In the genomic region with DNA sequence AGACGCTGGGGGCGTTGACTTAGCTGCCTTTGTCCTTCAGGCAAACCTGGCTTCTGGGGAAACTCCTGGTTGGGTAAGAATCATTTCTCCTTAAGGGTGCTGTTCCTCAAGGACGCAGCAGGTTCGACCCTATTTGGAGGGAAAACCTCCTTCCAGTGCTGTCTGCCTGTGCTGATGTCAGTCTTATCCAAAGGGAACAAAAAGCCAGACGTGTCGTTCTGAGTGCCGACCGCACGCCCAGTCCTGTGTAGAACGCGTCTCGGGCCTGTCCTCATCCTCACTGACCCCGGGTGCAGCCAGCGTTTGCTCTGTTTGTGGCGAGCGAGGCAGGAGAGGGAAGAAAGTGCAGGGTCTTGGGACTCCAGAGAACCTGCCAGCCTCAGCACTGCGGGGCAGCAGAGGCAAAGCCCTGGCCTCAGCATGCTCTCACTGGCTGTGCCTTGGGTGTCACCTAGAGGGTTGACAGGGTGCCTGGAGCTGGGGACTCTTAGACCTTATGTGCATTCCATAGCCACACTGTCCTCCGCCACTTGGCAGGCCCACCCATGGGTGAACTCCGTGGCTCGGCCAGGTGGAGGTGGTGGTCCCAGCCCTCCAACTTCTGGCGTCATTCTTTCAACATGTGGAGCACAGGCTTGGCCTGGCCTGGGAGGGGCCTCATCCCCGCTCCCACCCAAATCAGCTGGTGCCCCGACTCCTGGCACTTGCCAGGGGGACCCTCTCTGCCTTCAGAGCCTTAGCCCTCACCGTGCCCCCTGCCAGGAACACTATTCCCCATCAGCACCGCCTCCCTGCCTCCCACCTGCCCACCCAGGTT, we compare ENCODE assay signal across 8 cellular contexts. TPM values are rescaled to one million over a fixed set of nuclear protein-coding genes. Genes with fewer than 3 reads are reported as not detected.
DNase-seq lines count a peak whose midpoint lies in the region; ATAC-seq and TF ChIP-seq lines count a peak whose summit lies in the region.

No MANE protein-coding gene starts in this region.

- DNase-seq in Right ventricle myocardium inferior (ENCODE audit: missing footprints) (no peak), left cardiac atrium (no peak), type B pancreatic cell (ENCODE audit: extremely low spot score, unreplicated experiment) (no peak), A673 (ENCODE audit: low spot score) (no peak)
- no peak for DNase-seq in T-helper 2 cell treated with Interferon-gamma antibody and Interleukin-4, amounts not matched to agents 5 μg/mL and 100 μg/mL, for 36 hours (ENCODE audit: low spot score)

- peaks cover 41% of the 10 kb centered on the region for H3K4me1 Mint-ChIP-seq in T-helper 2 cell treated with Interferon-gamma antibody and Interleukin-4, amounts not matched to agents 5 μg/mL and 100 μg/mL, for 36 hours (ENCODE audit: low read depth)
- peaks cover 23% of the 10 kb centered on the region for H3K4me1 Mint-ChIP-seq in type B pancreatic cell (ENCODE audit: unreplicated experiment)

- CTCF ChIA-PET in A673 (lab: Charles Lee), result no interaction called here

- H3K36me3 Mint-ChIP-seq in T-helper 2 cell treated with Interferon-gamma antibody and Interleukin-4, amounts not matched to agents 5 μg/mL and 100 μg/mL, for 36 hours (ENCODE audit: low read depth), result peaks cover 22% of the 10 kb centered on the region
- H3K36me3 Mint-ChIP-seq in type B pancreatic cell, result peaks cover 5% of the 10 kb centered on the region

- H3K9me3 Mint-ChIP-seq in T-helper 2 cell treated with Interferon-gamma antibody and Interleukin-4, amounts not matched to agents 5 μg/mL and 100 μg/mL, for 36 hours, result no peaks in the 10 kb centered on the region
- no peaks in the 10 kb centered on the region for H3K9me3 Mint-ChIP-seq in type B pancreatic cell

- TF ChIP-seq CTCF in type B pancreatic cell (conservative IDR thresholded peaks at IDR 0.05) (no peak), A673 (conservative IDR thresholded peaks at IDR 0.05; ENCODE audit: low read depth, low read length) (no peak)

- intact Hi-C loops in Right ventricle myocardium inferior (cut with DNase I), result loop anchor here (5.0 kb wide), 1 partner anchor 38 kb away; no protein-coding TSS in a partner anchor
- intact Hi-C loops in left cardiac atrium (cut with DNase I), result no loop called here
- intact Hi-C loops in A673 (cut with micrococcal nuclease; ENCODE audit: unreplicated experiment), result no loop called here

- H3K27me3 ChIP-seq in layer of hippocampus (ENCODE audit: control insufficient read depth, insufficient read depth, low read length) (no peaks in the 10 kb centered on the region), A673 (replicated peaks; ENCODE audit: insufficient read depth, low read depth, low read length, poor library complexity) (no peaks in the 10 kb centered on the region)

- no peaks in the 10 kb centered on the region for H3K27me3 Mint-ChIP-seq in T-helper 2 cell treated with Interferon-gamma antibody and Interleukin-4, amounts not matched to agents 5 μg/mL and 100 μg/mL, for 36 hours (ENCODE audit: low read depth)
- H3K27me3 Mint-ChIP-seq in type B pancreatic cell, result no peaks in the 10 kb centered on the region

- H3K36me3 ChIP-seq in A673 (ENCODE audit: insufficient read depth, low read length, poor library complexity, severe bottlenecking), result peaks cover 26% of the 10 kb centered on the region

- no TSS peak for BruUV-seq in A673 (replicated peaks; lab: Mats Ljungman, UMichigan)

- H3K27ac Mint-ChIP-seq in T-helper 2 cell treated with Interferon-gamma antibody and Interleukin-4, amounts not matched to agents 5 μg/mL and 100 μg/mL, for 36 hours, result peak overlapping the region; percentile 68
- H3K27ac Mint-ChIP-seq in type B pancreatic cell, result peak overlapping the region; percentile 70

- H3K4me1 ChIP-seq in A673 (ENCODE audit: insufficient read depth, low read length, poor library complexity, severe bottlenecking), result peaks cover 3% of the 10 kb centered on the region

- no peak overlapping the region for H3K4me3 ChIP-seq in A673 (ENCODE audit: low read depth, low read length, poor library complexity, severe bottlenecking)

- H3K27ac ChIP-seq in layer of hippocampus (ENCODE audit: low read depth, low read length), result peak overlapping the region; percentile 32
- no peak overlapping the region for H3K27ac ChIP-seq in A673 (ENCODE audit: low read depth, low read length, poor library complexity, severe bottlenecking)

- H3K9me3 ChIP-seq in A673 (ENCODE audit: low read depth, low read length, poor library complexity, severe bottlenecking), result no peaks in the 10 kb centered on the region

- POLR2A ChIA-PET in A673 (lab: Charles Lee; ENCODE audit: low non-redundant PET), result no interaction called here

- ATAC-seq in Right ventricle myocardium inferior, result peak; percentile 14
- no peak for ATAC-seq in left cardiac atrium
- no peak for ATAC-seq in HG02852 (IDR thresholded peaks at IDR 0.05; ENCODE audit: unreplicated experiment)
- no peak for ATAC-seq in HG02642 (IDR thresholded peaks at IDR 0.05; ENCODE audit: poor library complexity, unreplicated experiment)

- no peak overlapping the region for H3K4me3 Mint-ChIP-seq in T-helper 2 cell treated with Interferon-gamma antibody and Interleukin-4, amounts not matched to agents 5 μg/mL and 100 μg/mL, for 36 hours
- H3K4me3 Mint-ChIP-seq in type B pancreatic cell, result no peak overlapping the region

RNA-seq across cellular contexts. Expression of a gene that starts 6.0 kb away (rescaled TPM):
- total RNA-seq in Right ventricle myocardium inferior (27.7 TPM), left cardiac atrium (10 to 100 TPM; 27.5 to 33.7 TPM), type B pancreatic cell (ENCODE audit: low replicate concordance) (23.8 and 44.0 TPM in 2 replicates), A673 (2021) (13.0 and 14.6 TPM in 2 replicates)
